4 cellular contexts compared by ENCODE assay signal in genomic region chr7:76575431-76575830, GRCh38. TPM values are rescaled to one million over a fixed set of nuclear protein-coding genes. Genes with fewer than 3 reads are reported as not detected.
"Had no signal": no experiment of that assay in that cellular context is flagged by ENCODE, and none has a peak within 500 bp of the region (broad histone marks: within the 10 kb centered on the region; RNA-seq: fewer than 3 reads in every experiment).

No MANE protein-coding gene starts in this region.

RNA-seq across cellular contexts. Expression of gene SPDYE16, which starts 32.3 kb away (rescaled TPM):
- total RNA-seq: GM23338, H1, H7, IMR-90 had no signal
- polyA plus RNA-seq: H1, IMR-90 had no signal
